In the genomic region with DNA sequence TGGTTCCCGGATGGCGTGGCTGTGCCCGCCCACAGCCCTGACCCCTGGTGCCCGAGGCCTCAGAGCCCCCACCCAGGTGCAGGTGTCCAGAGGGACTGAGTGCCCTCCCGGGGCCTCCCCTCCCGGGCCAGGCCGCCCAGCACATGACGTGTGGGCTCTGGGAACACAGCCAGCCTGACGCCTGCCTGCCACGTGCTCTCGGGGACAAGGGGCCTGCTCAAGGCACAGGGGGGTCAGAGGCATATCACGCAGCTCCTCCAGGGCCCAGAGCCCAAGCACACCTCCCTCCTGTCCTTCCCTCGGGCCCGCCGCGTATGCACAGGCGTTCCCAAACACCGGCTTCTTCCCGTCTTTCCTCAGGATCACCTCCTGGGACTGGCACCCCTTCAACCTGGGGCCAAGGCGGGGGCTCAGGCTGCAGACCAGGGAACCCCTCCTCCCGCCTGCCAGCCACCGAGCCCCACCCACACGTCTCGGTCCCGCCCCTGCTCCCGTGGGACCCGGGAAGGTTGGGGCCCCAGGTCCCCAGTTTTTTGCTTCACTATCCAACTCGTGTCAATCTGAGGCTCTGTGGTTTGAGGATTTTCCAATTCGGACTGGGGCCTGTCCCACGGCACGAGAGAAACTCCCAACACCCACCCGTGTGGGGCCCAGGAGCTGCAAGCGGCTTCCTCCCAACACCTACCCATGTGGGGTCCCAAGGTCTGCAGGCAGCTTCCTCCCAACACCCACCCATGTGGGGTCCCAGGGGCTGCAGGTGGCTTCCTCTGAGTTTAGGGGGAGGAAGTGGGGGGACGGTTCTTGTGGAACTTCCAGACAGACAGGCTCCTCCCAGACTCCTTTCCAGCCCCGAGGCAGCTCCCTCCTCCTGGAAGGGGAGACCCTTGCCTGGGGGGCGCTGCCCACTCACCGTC, we compare ENCODE assay signal across 1 cellular context.
A peak's percentile ranks its signal among the peaks of the same experiment; 100 is the strongest.
TF ChIP-seq lines count a peak whose summit lies in the region.

No MANE protein-coding gene starts in this region.

TF ChIP-seq in endothelial cell of umbilical vein, 7 proteins besides CTCF, POLR2A, EP300 and RAD21:
- TF ChIP-seq POLR2AphosphoS5 (IDR thresholded peaks at IDR 0.05; ENCODE audit: insufficient read depth, low read depth, low read length): no peak
- TF ChIP-seq, protein P1, sequence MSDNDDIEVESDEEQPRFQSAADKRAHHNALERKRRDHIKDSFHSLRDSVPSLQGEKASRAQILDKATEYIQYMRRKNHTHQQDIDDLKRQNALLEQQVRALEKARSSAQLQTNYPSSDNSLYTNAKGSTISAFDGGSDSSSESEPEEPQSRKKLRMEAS (IDR thresholded peaks at IDR 0.05; ENCODE audit: insufficient read depth, insufficient read length): peak; percentile 19
